In the genomic region with DNA sequence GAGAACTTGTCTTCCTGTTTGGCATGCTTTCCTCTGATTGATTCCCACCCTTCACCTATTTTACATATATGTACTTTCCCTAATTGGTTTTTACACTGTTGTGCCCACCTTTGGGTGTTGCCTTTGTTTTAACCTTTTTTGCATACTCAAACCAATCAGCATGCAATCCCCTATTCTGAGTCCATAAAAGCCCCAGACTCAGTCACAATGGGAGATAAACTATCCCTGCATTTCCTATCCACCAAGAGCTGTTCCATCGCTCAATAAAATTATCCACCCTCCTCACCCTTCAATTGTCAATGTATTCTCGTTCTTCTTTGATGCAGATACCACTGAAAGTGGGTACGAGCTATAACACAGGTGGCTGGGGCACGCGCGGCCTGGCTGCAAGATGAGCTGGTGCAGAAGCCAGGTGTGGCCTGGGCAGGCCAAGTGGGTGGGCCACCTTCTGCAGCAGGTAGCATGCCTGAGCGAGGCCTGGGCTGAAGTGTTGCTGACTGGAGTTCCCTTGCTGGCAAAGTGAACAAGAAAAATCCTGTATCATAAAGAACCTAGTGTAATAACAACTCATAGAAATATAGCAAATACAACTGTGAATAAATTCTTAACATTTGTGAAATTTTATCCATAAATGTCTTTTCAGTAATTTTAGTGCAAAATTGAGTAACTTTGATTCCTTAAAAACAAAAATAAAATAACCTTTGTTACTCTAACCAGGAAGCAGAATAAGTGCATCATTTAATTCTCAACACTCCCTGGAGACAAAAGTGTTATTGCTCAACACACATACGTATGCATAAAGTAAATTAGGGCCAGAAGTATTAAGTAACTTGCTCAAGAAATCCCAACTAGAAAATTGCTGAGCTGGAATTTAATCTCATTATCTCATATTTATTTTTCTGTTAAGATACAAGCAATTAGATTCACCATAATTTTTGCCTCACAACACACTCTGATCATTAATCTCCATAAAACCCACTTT, we compare ENCODE assay signal across 2 cellular contexts.
TF ChIP-seq lines count a peak whose summit lies in the region.

No MANE protein-coding gene starts in this region.

TF ChIP-seq in GM23338, 12 proteins besides CTCF, POLR2A, EP300 and RAD21 (continued from another document and continues in another):
- TF ChIP-seq, protein P1, sequence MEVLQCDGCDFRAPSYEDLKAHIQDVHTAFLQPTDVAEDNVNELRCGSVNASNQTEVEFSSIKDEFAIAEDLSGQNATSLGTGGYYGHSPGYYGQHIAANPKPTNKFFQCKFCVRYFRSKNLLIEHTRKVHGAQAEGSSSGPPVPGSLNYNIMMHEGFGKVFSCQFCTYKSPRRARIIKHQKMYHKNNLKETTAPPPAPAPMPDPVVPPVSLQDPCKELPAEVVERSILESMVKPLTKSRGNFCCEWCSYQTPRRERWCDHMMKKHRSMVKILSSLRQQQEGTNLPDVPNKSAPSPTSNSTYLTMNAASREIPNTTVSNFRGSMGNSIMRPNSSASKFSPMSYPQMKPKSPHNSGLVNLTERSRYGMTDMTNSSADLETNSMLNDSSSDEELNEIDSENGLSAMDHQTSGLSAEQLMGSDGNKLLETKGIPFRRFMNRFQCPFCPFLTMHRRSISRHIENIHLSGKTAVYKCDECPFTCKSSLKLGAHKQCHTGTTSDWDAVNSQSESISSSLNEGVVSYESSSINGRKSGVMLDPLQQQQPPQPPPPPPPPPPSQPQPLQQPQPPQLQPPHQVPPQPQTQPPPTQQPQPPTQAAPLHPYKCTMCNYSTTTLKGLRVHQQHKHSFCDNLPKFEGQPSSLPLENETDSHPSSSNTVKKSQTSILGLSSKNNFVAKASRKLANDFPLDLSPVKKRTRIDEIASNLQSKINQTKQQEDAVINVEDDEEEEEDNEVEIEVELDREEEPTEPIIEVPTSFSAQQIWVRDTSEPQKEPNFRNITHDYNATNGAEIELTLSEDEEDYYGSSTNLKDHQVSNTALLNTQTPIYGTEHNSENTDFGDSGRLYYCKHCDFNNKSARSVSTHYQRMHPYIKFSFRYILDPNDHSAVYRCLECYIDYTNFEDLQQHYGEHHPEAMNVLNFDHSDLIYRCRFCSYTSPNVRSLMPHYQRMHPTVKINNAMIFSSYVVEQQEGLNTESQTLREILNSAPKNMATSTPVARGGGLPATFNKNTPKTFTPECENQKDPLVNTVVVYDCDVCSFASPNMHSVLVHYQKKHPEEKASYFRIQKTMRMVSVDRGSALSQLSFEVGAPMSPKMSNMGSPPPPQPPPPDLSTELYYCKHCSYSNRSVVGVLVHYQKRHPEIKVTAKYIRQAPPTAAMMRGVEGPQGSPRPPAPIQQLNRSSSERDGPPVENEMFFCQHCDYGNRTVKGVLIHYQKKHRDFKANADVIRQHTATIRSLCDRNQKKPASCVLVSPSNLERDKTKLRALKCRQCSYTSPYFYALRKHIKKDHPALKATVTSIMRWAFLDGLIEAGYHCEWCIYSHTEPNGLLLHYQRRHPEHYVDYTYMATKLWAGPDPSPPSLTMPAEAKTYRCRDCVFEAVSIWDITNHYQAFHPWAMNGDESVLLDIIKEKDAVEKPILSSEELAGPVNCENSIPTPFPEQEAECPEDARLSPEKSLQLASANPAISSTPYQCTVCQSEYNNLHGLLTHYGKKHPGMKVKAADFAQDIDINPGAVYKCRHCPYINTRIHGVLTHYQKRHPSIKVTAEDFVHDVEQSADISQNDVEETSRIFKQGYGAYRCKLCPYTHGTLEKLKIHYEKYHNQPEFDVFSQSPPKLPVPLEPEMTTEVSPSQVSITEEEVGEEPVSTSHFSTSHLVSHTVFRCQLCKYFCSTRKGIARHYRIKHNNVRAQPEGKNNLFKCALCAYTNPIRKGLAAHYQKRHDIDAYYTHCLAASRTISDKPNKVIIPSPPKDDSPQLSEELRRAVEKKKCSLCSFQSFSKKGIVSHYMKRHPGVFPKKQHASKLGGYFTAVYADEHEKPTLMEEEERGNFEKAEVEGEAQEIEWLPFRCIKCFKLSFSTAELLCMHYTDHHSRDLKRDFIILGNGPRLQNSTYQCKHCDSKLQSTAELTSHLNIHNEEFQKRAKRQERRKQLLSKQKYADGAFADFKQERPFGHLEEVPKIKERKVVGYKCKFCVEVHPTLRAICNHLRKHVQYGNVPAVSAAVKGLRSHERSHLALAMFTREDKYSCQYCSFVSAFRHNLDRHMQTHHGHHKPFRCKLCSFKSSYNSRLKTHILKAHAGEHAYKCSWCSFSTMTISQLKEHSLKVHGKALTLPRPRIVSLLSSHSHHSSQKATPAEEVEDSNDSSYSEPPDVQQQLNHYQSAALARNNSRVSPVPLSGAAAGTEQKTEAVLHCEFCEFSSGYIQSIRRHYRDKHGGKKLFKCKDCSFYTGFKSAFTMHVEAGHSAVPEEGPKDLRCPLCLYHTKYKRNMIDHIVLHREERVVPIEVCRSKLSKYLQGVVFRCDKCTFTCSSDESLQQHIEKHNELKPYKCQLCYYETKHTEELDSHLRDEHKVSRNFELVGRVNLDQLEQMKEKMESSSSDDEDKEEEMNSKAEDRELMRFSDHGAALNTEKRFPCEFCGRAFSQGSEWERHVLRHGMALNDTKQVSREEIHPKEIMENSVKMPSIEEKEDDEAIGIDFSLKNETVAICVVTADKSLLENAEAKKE (CRISPR knock-in tag; IDR thresholded peaks at IDR 0.05): no peak
- TF ChIP-seq POLR2AphosphoS5 (IDR thresholded peaks at IDR 0.05; ENCODE audit: low read depth) (no peak), CREB1 (CRISPR knock-in tag; IDR thresholded peaks at IDR 0.05; ENCODE audit: low read depth) (no peak), EZH2phosphoT487 (IDR thresholded peaks at IDR 0.05; ENCODE audit: unreplicated experiment) (no peak)
- TF ChIP-seq, protein P2, sequence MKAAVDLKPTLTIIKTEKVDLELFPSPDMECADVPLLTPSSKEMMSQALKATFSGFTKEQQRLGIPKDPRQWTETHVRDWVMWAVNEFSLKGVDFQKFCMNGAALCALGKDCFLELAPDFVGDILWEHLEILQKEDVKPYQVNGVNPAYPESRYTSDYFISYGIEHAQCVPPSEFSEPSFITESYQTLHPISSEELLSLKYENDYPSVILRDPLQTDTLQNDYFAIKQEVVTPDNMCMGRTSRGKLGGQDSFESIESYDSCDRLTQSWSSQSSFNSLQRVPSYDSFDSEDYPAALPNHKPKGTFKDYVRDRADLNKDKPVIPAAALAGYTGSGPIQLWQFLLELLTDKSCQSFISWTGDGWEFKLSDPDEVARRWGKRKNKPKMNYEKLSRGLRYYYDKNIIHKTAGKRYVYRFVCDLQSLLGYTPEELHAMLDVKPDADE (IDR thresholded peaks at IDR 0.05): no peak
- TF ChIP-seq, protein P3, sequence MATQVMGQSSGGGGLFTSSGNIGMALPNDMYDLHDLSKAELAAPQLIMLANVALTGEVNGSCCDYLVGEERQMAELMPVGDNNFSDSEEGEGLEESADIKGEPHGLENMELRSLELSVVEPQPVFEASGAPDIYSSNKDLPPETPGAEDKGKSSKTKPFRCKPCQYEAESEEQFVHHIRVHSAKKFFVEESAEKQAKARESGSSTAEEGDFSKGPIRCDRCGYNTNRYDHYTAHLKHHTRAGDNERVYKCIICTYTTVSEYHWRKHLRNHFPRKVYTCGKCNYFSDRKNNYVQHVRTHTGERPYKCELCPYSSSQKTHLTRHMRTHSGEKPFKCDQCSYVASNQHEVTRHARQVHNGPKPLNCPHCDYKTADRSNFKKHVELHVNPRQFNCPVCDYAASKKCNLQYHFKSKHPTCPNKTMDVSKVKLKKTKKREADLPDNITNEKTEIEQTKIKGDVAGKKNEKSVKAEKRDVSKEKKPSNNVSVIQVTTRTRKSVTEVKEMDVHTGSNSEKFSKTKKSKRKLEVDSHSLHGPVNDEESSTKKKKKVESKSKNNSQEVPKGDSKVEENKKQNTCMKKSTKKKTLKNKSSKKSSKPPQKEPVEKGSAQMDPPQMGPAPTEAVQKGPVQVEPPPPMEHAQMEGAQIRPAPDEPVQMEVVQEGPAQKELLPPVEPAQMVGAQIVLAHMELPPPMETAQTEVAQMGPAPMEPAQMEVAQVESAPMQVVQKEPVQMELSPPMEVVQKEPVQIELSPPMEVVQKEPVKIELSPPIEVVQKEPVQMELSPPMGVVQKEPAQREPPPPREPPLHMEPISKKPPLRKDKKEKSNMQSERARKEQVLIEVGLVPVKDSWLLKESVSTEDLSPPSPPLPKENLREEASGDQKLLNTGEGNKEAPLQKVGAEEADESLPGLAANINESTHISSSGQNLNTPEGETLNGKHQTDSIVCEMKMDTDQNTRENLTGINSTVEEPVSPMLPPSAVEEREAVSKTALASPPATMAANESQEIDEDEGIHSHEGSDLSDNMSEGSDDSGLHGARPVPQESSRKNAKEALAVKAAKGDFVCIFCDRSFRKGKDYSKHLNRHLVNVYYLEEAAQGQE (IDR thresholded peaks at IDR 0.05; ENCODE audit: unreplicated experiment): no peak

TF ChIP-seq in WTC11, 78 proteins besides CTCF, POLR2A, EP300 and RAD21:
- TF ChIP-seq, protein P4, sequence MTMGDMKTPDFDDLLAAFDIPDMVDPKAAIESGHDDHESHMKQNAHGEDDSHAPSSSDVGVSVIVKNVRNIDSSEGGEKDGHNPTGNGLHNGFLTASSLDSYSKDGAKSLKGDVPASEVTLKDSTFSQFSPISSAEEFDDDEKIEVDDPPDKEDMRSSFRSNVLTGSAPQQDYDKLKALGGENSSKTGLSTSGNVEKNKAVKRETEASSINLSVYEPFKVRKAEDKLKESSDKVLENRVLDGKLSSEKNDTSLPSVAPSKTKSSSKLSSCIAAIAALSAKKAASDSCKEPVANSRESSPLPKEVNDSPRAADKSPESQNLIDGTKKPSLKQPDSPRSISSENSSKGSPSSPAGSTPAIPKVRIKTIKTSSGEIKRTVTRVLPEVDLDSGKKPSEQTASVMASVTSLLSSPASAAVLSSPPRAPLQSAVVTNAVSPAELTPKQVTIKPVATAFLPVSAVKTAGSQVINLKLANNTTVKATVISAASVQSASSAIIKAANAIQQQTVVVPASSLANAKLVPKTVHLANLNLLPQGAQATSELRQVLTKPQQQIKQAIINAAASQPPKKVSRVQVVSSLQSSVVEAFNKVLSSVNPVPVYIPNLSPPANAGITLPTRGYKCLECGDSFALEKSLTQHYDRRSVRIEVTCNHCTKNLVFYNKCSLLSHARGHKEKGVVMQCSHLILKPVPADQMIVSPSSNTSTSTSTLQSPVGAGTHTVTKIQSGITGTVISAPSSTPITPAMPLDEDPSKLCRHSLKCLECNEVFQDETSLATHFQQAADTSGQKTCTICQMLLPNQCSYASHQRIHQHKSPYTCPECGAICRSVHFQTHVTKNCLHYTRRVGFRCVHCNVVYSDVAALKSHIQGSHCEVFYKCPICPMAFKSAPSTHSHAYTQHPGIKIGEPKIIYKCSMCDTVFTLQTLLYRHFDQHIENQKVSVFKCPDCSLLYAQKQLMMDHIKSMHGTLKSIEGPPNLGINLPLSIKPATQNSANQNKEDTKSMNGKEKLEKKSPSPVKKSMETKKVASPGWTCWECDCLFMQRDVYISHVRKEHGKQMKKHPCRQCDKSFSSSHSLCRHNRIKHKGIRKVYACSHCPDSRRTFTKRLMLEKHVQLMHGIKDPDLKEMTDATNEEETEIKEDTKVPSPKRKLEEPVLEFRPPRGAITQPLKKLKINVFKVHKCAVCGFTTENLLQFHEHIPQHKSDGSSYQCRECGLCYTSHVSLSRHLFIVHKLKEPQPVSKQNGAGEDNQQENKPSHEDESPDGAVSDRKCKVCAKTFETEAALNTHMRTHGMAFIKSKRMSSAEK (CRISPR knock-in tag; IDR thresholded peaks at IDR 0.05; ENCODE audit: borderline replicate concordance): no peak
- TF ChIP-seq, protein P5, sequence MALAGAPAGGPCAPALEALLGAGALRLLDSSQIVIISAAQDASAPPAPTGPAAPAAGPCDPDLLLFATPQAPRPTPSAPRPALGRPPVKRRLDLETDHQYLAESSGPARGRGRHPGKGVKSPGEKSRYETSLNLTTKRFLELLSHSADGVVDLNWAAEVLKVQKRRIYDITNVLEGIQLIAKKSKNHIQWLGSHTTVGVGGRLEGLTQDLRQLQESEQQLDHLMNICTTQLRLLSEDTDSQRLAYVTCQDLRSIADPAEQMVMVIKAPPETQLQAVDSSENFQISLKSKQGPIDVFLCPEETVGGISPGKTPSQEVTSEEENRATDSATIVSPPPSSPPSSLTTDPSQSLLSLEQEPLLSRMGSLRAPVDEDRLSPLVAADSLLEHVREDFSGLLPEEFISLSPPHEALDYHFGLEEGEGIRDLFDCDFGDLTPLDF (CRISPR knock-in tag; IDR thresholded peaks at IDR 0.05): no peak
- TF ChIP-seq, protein P6, sequence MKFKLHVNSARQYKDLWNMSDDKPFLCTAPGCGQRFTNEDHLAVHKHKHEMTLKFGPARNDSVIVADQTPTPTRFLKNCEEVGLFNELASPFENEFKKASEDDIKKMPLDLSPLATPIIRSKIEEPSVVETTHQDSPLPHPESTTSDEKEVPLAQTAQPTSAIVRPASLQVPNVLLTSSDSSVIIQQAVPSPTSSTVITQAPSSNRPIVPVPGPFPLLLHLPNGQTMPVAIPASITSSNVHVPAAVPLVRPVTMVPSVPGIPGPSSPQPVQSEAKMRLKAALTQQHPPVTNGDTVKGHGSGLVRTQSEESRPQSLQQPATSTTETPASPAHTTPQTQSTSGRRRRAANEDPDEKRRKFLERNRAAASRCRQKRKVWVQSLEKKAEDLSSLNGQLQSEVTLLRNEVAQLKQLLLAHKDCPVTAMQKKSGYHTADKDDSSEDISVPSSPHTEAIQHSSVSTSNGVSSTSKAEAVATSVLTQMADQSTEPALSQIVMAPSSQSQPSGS (CRISPR knock-in tag; IDR thresholded peaks at IDR 0.05; ENCODE audit: borderline replicate concordance, low read depth): no peak
- TF ChIP-seq NFATC4 (CRISPR knock-in tag; IDR thresholded peaks at IDR 0.05): no peak
- TF ChIP-seq NFYB (CRISPR knock-in tag; conservative IDR thresholded peaks at IDR 0.05; ENCODE audit: low read depth): no peak
- no peak for TF ChIP-seq ZNF671 (CRISPR knock-in tag; IDR thresholded peaks at IDR 0.05)
- TF ChIP-seq ATF1 (CRISPR knock-in tag; IDR thresholded peaks at IDR 0.05): no peak
- TF ChIP-seq NFE2L1 (CRISPR knock-in tag; IDR thresholded peaks at IDR 0.05): no peak
- TF ChIP-seq SMAD3 (CRISPR knock-in tag; IDR thresholded peaks at IDR 0.05; ENCODE audit: borderline replicate concordance): no peak
- peak; percentile 18; the same call in 1 of the 2 replicates for TF ChIP-seq TEAD1 (CRISPR knock-in tag; IDR thresholded peaks at IDR 0.05)
- TF ChIP-seq ZNF138 (CRISPR knock-in tag; conservative IDR thresholded peaks at IDR 0.05): 0 out of 2 replicates have a peak, but pooled peaks have one; percentile 60
- TF ChIP-seq ZNF423 (CRISPR knock-in tag; IDR thresholded peaks at IDR 0.05): peak; percentile 85
- peak; percentile 55; the same call in 1 of the 2 replicates for TF ChIP-seq ETV6 (CRISPR knock-in tag; IDR thresholded peaks at IDR 0.05)
- TF ChIP-seq EMX1 (CRISPR knock-in tag; IDR thresholded peaks at IDR 0.05): no peak
